26 cellular contexts compared by ENCODE assay signal in genomic region chr3:134337511-134338200, GRCh38. TPM values are rescaled to one million over a fixed set of nuclear protein-coding genes. Genes with fewer than 3 reads are reported as not detected.
A peak's percentile ranks its signal among the peaks of the same experiment; 100 is the strongest.
DNase-seq lines count a peak whose midpoint lies in the region; ATAC-seq and TF ChIP-seq lines count a peak whose summit lies in the region.
"Had no signal": no experiment of that assay in that cellular context is flagged by ENCODE, and none has a peak within 500 bp of the region (broad histone marks: within the 10 kb centered on the region; RNA-seq: fewer than 3 reads in every experiment).

No MANE protein-coding gene starts in this region.

- H3K27me3 Mint-ChIP-seq in MCF 10A (ENCODE audit: insufficient read depth, unreplicated experiment) (no peaks in the 10 kb centered on the region), neural crest cell (ENCODE audit: low read depth) (no peaks in the 10 kb centered on the region)
- H3K27me3 Mint-ChIP-seq: stimulated activated naive CD8-positive, alpha-beta T cell treated with anti-CD3 and anti-CD28 coated beads, Interleukin-15, Interleukin-2, amounts not matched to agents 100 ng/mL and 50 ng/mL, for 24 hours; type B pancreatic cell had no signal

- 95% methylated on average over 3 of the region's 3 CpGs for WGBS in mammary epithelial cell (ENCODE audit: low coverage, missing lambda C conversion rate)

- H3K79me2 ChIP-seq in mammary epithelial cell (ENCODE audit: insufficient read depth, low read length), result no peaks in the 10 kb centered on the region

- H3K4me3 Mint-ChIP-seq in MCF 10A (ENCODE audit: unreplicated experiment) (no peak overlapping the region), neural crest cell (no peak overlapping the region)
- H3K4me3 Mint-ChIP-seq: natural killer cell treated with Interleukin-12 subunit alpha and Interleukin-12 subunit beta and Interleukin-15 and Interleukin-18, amount 100 ng/mL, for 72 hours; stimulated activated naive CD8-positive, alpha-beta T cell treated with anti-CD3 and anti-CD28 coated beads, Interleukin-15, Interleukin-2, amounts not matched to agents 100 ng/mL and 50 ng/mL, for 24 hours; type B pancreatic cell had no signal

- no peak for TF ChIP-seq CTCF in MCF 10A (IDR thresholded peaks at IDR 0.05; ENCODE audit: unreplicated experiment)
- TF ChIP-seq CTCF in mammary epithelial cell (conservative IDR thresholded peaks at IDR 0.05 in 1 of 2, IDR thresholded peaks at IDR 0.05 in 1 of 2; ENCODE audit: extremely low read depth in 1 of 2, insufficient read depth in 1 of 2, low read depth in 1 of 2, low read length in 2 of 2), result no peak
- peak; percentile 8 for TF ChIP-seq CTCF in brain microvascular endothelial cell (IDR thresholded peaks at IDR 0.05; ENCODE audit: low read depth, low read length, missing control alignments)
- no peak for TF ChIP-seq CTCF in neural crest cell (conservative IDR thresholded peaks at IDR 0.05)

- no TSS peak for BruUV-seq in MCF 10A (replicated peaks; lab: Mats Ljungman, UMichigan)
- BruUV-seq in mammary epithelial cell (replicated peaks; lab: Mats Ljungman, UMichigan), result no TSS peak

- H3K9me3 Mint-ChIP-seq in MCF 10A (ENCODE audit: unreplicated experiment) (no peaks in the 10 kb centered on the region), neural crest cell (no peaks in the 10 kb centered on the region)
- H3K9me3 Mint-ChIP-seq: natural killer cell treated with Interleukin-12 subunit alpha and Interleukin-12 subunit beta and Interleukin-15 and Interleukin-18, amount 100 ng/mL, for 72 hours; stimulated activated naive CD8-positive, alpha-beta T cell treated with anti-CD3 and anti-CD28 coated beads, Interleukin-15, Interleukin-2, amounts not matched to agents 100 ng/mL and 50 ng/mL, for 24 hours had no signal

- peak overlapping the region; percentile 23 for H3K27ac Mint-ChIP-seq in MCF 10A (ENCODE audit: low read depth, unreplicated experiment)
- peak overlapping the region; percentile 45 for H3K27ac Mint-ChIP-seq in neural crest cell (ENCODE audit: unreplicated experiment)
- H3K27ac Mint-ChIP-seq: natural killer cell treated with Interleukin-12 subunit alpha and Interleukin-12 subunit beta and Interleukin-15 and Interleukin-18, amount 100 ng/mL, for 72 hours; stimulated activated naive CD8-positive, alpha-beta T cell treated with anti-CD3 and anti-CD28 coated beads, Interleukin-15, Interleukin-2, amounts not matched to agents 100 ng/mL and 50 ng/mL, for 24 hours had no signal

- no peak overlapping the region for H2AFZ ChIP-seq in mammary epithelial cell (ENCODE audit: low read depth, low read length)

- H3K4me3 ChIP-seq in mammary epithelial cell (replicated peaks in 1 of 3; ENCODE audit: insufficient read depth in 1 of 3, low read depth in 2 of 3, low read length in 3 of 3), result no peak overlapping the region
- no peak overlapping the region for H3K4me3 ChIP-seq in brain microvascular endothelial cell (ENCODE audit: low read depth, low read length)
- H3K4me3 ChIP-seq: cardiac muscle cell, gastrocnemius medialis, psoas muscle, SJSA1 had no signal

- intact Hi-C loops in MCF 10A (cut with micrococcal nuclease), result no loop called here
- intact Hi-C loops in mammary epithelial cell (cut with micrococcal nuclease), result no loop called here

- no peak for ATAC-seq in GM21723 (IDR thresholded peaks at IDR 0.05; ENCODE audit: unreplicated experiment)
- ATAC-seq: gastrocnemius medialis had no signal

- H4K20me1 ChIP-seq in mammary epithelial cell (ENCODE audit: insufficient read depth, low read length), result no peaks in the 10 kb centered on the region

- H3K9me3 ChIP-seq in mammary epithelial cell (replicated peaks; ENCODE audit: insufficient read depth, low read length), result no peaks in the 10 kb centered on the region
- H3K9me3 ChIP-seq: gastrocnemius medialis, psoas muscle, SJSA1 had no signal

- no peak overlapping the region for H3K4me2 ChIP-seq in mammary epithelial cell (ENCODE audit: insufficient read depth, low read depth, low read length)

- CTCF ChIA-PET in MCF 10A (lab: Yijun Ruan, JAX), result interaction anchor here (0.5 to 2.3 kb wide), 7 partner anchors 11 to 675 kb away, joined by 3 to 8 read pairs (median 4); no protein-coding TSS in a partner anchor
- CTCF ChIA-PET in mammary epithelial cell (lab: Charles Lee; ENCODE audit: low non-redundant PET), result no interaction called here

- in situ Hi-C loops in mammary epithelial cell (cut with MboI; ENCODE audit: low sequenced_read_pairs in 2 of 2) (no loop called here), brain microvascular endothelial cell (cut with HindIII; ENCODE audit: low pct_ligation_motif_present, low sequenced_read_pairs) (no loop called here)

- peaks cover 5% of the 10 kb centered on the region for H3K36me3 Mint-ChIP-seq in MCF 10A (ENCODE audit: insufficient read depth, unreplicated experiment)
- no peaks in the 10 kb centered on the region for H3K36me3 Mint-ChIP-seq in neural crest cell (ENCODE audit: low read depth)
- H3K36me3 Mint-ChIP-seq: natural killer cell treated with Interleukin-12 subunit alpha and Interleukin-12 subunit beta and Interleukin-15 and Interleukin-18, amount 100 ng/mL, for 72 hours; type B pancreatic cell had no signal

- peaks cover 70% of the 10 kb centered on the region for H3K4me1 Mint-ChIP-seq in MCF 10A (ENCODE audit: insufficient read depth, unreplicated experiment)
- peaks cover 12% of the 10 kb centered on the region for H3K4me1 Mint-ChIP-seq in neural crest cell

- H3K27ac ChIP-seq in mammary epithelial cell (ENCODE audit: insufficient read depth, low read depth, low read length) (no peak overlapping the region), brain microvascular endothelial cell (no peak overlapping the region)
- H3K27ac ChIP-seq: cardiac muscle cell, gastrocnemius medialis, psoas muscle, SJSA1 had no signal

- H3K9ac ChIP-seq in mammary epithelial cell (ENCODE audit: insufficient read depth, low read length), result no peak overlapping the region

- H3K4me1 ChIP-seq in mammary epithelial cell (ENCODE audit: insufficient read depth, low read length), result peaks cover 47% of the 10 kb centered on the region

- DNase-seq in MCF 10A (ENCODE audit: unreplicated experiment), result no peak
- no peak for DNase-seq in mammary epithelial cell
- DNase-seq in brain microvascular endothelial cell, result no peak
- DNase-seq in neural crest cell (ENCODE audit: low read depth, low spot score), result no peak
- peak; percentile 37 for DNase-seq in ureter (ENCODE audit: low spot score)
- no peak for DNase-seq in foreskin melanocyte
- no peak for DNase-seq in effector CD8-positive, alpha-beta T cell (lab: John Stamatoyannopoulos, UW)
- DNase-seq: 8988T; activated CD4-positive, alpha-beta T cell treated with anti-CD3 and anti-CD28 coated beads, Interleukin-2, amount 50 U/mL, for 1 hour; activated CD8-positive, alpha-beta memory T cell treated with anti-CD3 and anti-CD28 coated beads, Interleukin-2, amount 50 U/mL, for 48 hours; gastrocnemius medialis; midbrain; MM.1S; NCI-H1694; NCI-H2227 treated with DMSO at 0.1 percent for 48 hours; NCI-H82; small intestine; stimulated activated CD4-positive, alpha-beta T cell treated with anti-CD3 and anti-CD28 coated beads, Interleukin-2, amount 100 ng/mL, for 48 hours had no signal

- H3K36me3 ChIP-seq in mammary epithelial cell (ENCODE audit: insufficient read depth, low read length) (no peaks in the 10 kb centered on the region), brain microvascular endothelial cell (replicated peaks) (no peaks in the 10 kb centered on the region)
- H3K36me3 ChIP-seq: cardiac muscle cell, gastrocnemius medialis, SJSA1 had no signal

- dilution Hi-C loops in mammary epithelial cell (cut with HindIII; ENCODE audit: low sequenced_read_pairs), result no loop called here

- POLR2A ChIA-PET in MCF 10A (lab: Yijun Ruan, JAX), result interaction anchor here (0.9 to 5.0 kb wide), 4 partner anchors 7 to 14 kb away, joined by 3 to 36 read pairs (median 14); no protein-coding TSS in a partner anchor

- H3K27me3 ChIP-seq in mammary epithelial cell (ENCODE audit: insufficient read depth, low read length) (no peaks in the 10 kb centered on the region), brain microvascular endothelial cell (replicated peaks) (no peaks in the 10 kb centered on the region)
- H3K27me3 ChIP-seq: cardiac muscle cell, gastrocnemius medialis, SJSA1 had no signal

RNA-seq across cellular contexts. Expression of gene AMOTL2, which starts 36.6 kb away (rescaled TPM):
- 92.6 and 137 TPM in 2 replicates for total RNA-seq in MCF 10A (2022)
- 100 to 1,000 TPM; 116 to 144 TPM for total RNA-seq in mammary epithelial cell
- 47.5 TPM for polyA plus RNA-seq in mammary epithelial cell
- polyA minus RNA-seq in mammary epithelial cell, result 86.1 TPM
- 55.6 and 59.5 TPM in 2 replicates for total RNA-seq in neural crest cell
- 76.2 TPM for total RNA-seq in ureter
- total RNA-seq: natural killer cell treated with Interleukin-12 subunit alpha and Interleukin-12 subunit beta and Interleukin-15 and Interleukin-18, amount 100 ng/mL, for 72 hours; T-helper 1 cell treated with Interleukin-12 subunit alpha and Interleukin-12 subunit beta and Interleukin-4 antibody, amounts not matched to agents 30 ng/mL and 1 ng/mL, for 36 hours had no signal
